In genomic region chr5:4873656-4874055, GRCh38 we compare ENCODE assay signal across 23 cellular contexts.
"Had no signal": no experiment of that assay in that cellular context is flagged by ENCODE, and none has a peak within 500 bp of the region (broad histone marks: within the 10 kb centered on the region; RNA-seq: fewer than 3 reads in every experiment).

No MANE protein-coding gene starts in this region.

- H3K27ac ChIP-seq: dorsolateral prefrontal cortex, lower lobe of right lung, neutrophil, pancreas, testis, tibial artery had no signal

- H3K27me3 ChIP-seq: neutrophil, pancreas, testis had no signal

- H3K4me3 ChIP-seq: dorsolateral prefrontal cortex, lower lobe of right lung, pancreas, smooth muscle cell, testis, tibial artery had no signal

- H3K9me3 ChIP-seq: lower lobe of right lung, neutrophil, pancreas, testis, tibial artery had no signal

- H3K4me3 Mint-ChIP-seq: natural killer cell; neural crest cell; stimulated activated naive CD8-positive, alpha-beta T cell treated with anti-CD3 and anti-CD28 coated beads, Interleukin-15, amount 100 ng/mL, for 72 hours; type B pancreatic cell had no signal

- H3K27ac Mint-ChIP-seq: natural killer cell; stimulated activated naive CD8-positive, alpha-beta T cell treated with anti-CD3 and anti-CD28 coated beads, Interleukin-15, amount 100 ng/mL, for 72 hours; type B pancreatic cell had no signal

- H3K27me3 Mint-ChIP-seq: stimulated activated naive CD8-positive, alpha-beta T cell treated with anti-CD3 and anti-CD28 coated beads, Interleukin-15, amount 100 ng/mL, for 72 hours had no signal

- H3K36me3 Mint-ChIP-seq: natural killer cell, type B pancreatic cell had no signal

- DNase-seq: dorsolateral prefrontal cortex; effector CD4-positive, alpha-beta T cell; hypothalamus; left colon; left ventricle myocardium superior; lower lobe of right lung; natural killer cell; pancreas; stimulated activated CD4-positive, alpha-beta T cell treated with anti-CD3 and anti-CD28 coated beads, Interleukin-12 subunit alpha, Interleukin-12 subunit beta, amount 100 ng/mL, for 4 hours; stimulated activated CD4-positive, alpha-beta T cell treated with anti-CD3 and anti-CD28 coated beads, Interleukin-1b, Interleukin-23, amount 100 ng/mL, for 48 hours; stimulated activated CD4-positive, alpha-beta T cell treated with anti-CD3 and anti-CD28 coated beads, Interleukin-4, amount 100 ng/mL, for 1 hour; stimulated activated CD8-positive, alpha-beta memory T cell treated with anti-CD3 and anti-CD28 coated beads, Interleukin-4, amount 100 ng/mL, for 48 hours; stimulated activated naive CD4-positive, alpha-beta T cell; stimulated activated naive CD8-positive, alpha-beta T cell treated with anti-CD3 and anti-CD28 coated beads, Interleukin-15, amount 100 ng/mL, for 72 hours; testis; tibial artery had no signal

- H3K4me1 ChIP-seq: lower lobe of right lung, pancreas, testis, tibial artery had no signal

- FAIRE-seq: colon, frontal cortex, keratinocyte, pancreas had no signal

- H3K4me1 Mint-ChIP-seq: natural killer cell; neural crest cell; stimulated activated naive CD8-positive, alpha-beta T cell treated with anti-CD3 and anti-CD28 coated beads, Interleukin-15, amount 100 ng/mL, for 72 hours had no signal

- H3K9me3 Mint-ChIP-seq: natural killer cell, neural crest cell, type B pancreatic cell had no signal

- H3K36me3 ChIP-seq: lower lobe of right lung, neutrophil, pancreas, tibial artery had no signal
